Comparison of ENCODE assay signal across 11 cellular contexts in the genomic region with DNA sequence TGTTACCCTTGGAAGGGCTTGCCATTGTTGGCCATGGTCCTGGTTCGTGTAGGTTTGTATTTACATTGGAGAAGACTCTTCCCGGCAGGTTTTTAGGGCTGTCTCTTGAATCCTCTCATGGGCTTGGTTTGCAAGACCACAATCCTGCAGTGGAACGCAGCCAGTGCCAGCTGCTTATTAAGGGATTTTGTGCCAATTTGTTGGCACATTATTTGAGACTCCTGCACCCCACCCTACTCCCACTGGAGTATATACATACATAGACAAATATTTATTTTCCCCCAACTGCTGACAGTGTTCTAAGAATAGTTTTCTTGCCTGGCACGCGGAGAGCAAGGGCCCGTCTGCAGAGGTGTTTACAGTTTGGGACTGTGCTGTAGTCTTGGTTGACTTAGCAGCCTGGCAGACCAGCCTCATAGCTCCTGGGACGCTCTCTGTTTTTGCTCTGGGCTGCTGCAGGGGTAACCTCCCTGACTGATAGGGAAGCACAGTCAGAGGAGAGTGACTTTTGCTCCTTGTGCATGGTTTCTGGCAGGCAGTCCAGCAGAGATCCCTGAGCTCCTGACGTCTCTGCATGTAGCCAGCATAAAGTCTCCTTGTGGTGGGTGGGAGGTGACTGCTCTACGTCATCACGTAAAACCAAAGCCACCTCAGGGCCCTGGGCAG. TPM values are rescaled to one million over a fixed set of nuclear protein-coding genes. Genes with fewer than 3 reads are reported as not detected.
DNase-seq lines count a peak whose midpoint lies in the region; ATAC-seq and TF ChIP-seq lines count a peak whose summit lies in the region.
"Had no signal": no experiment of that assay in that cellular context is flagged by ENCODE, and none has a peak within 500 bp of the region (broad histone marks: within the 10 kb centered on the region; RNA-seq: fewer than 3 reads in every experiment).

No MANE protein-coding gene starts in this region.

- ATAC-seq in activated T-helper 17 cell treated with anti-CD3 and anti-CD28 coated beads, Interleukin-2, amount 50 U/mL, for 72 hours (replicated peaks), result no peak
- no peak for ATAC-seq in GM18505 (IDR thresholded peaks at IDR 0.05; ENCODE audit: unreplicated experiment)
- ATAC-seq: activated T-cell treated with anti-CD3 and anti-CD28 coated beads, Interleukin-2, amount 50 U/mL, for 4 hours had no signal

- TF ChIP-seq CTCF in liver (IDR thresholded peaks at IDR 0.05; ENCODE audit: low read depth, low read length, missing input control) (no peak), GM20000 (IDR thresholded peaks at IDR 0.05; ENCODE audit: extremely low read depth, missing control alignments) (no peak)

- peak overlapping the region in 1 of 2 donors; percentile 11 for H3K27ac ChIP-seq in liver (ENCODE audit: low read depth in 1 of 2, low read length in 2 of 2)
- peak overlapping the region; percentile 71 for H3K27ac ChIP-seq in thymus (ENCODE audit: low read depth)

- H3K4me1 ChIP-seq in liver (ENCODE audit: control insufficient read depth in 4 of 4, insufficient read depth in 4 of 4, low read length in 3 of 4), result peaks cover 17 to 67% (median 58%) of the 10 kb centered on the region in 4 donors
- H3K4me1 ChIP-seq in thymus (ENCODE audit: control insufficient read depth, insufficient read depth, low read length), result peaks cover 32% of the 10 kb centered on the region

- DNase-seq in activated CD4-positive, alpha-beta T cell treated with anti-CD3 and anti-CD28 coated beads, Interleukin-2, amount 10 ng/mL, durations not matched to agents 24 days and 14 days, result no peak
- DNase-seq in activated CD4-positive, alpha-beta T cell treated with anti-CD3 and anti-CD28 coated beads, Interleukin-2, amount 50 U/mL, for 1 hour, result no peak
- DNase-seq in NOMO-1 treated with DMSO at 0.1 percent for 48 hours (lab: John Stamatoyannopoulos, UW; ENCODE audit: unreplicated experiment) (no peak), GM20000 (ENCODE audit: low spot score) (no peak)
- DNase-seq: activated T-cell treated with anti-CD3 and anti-CD28 coated beads, Interleukin-2, amount 50 U/mL, for 4 hours; immature natural killer cell; NCI-H1930 had no signal

- no peaks in the 10 kb centered on the region for H3K9me3 Mint-ChIP-seq in activated CD4-positive, alpha-beta T cell treated with anti-CD3 and anti-CD28 coated beads, Interleukin-2, amount 10 ng/mL, durations not matched to agents 24 days and 14 days
- no peaks in the 10 kb centered on the region for H3K9me3 Mint-ChIP-seq in activated T-helper 17 cell treated with anti-CD3 and anti-CD28 coated beads, Interleukin-2, amount 50 U/mL, for 72 hours
- H3K9me3 Mint-ChIP-seq: activated T-cell treated with anti-CD3 and anti-CD28 coated beads, Interleukin-2, amount 50 U/mL, for 4 hours; immature natural killer cell had no signal

- peaks cover 25% of the 10 kb centered on the region for H3K27me3 Mint-ChIP-seq in activated CD4-positive, alpha-beta T cell treated with anti-CD3 and anti-CD28 coated beads, Interleukin-2, amount 10 ng/mL, durations not matched to agents 24 days and 14 days
- H3K27me3 Mint-ChIP-seq in activated T-helper 17 cell treated with anti-CD3 and anti-CD28 coated beads, Interleukin-2, amount 50 U/mL, for 72 hours, result peaks cover 6% of the 10 kb centered on the region

- WGBS in liver, result 29% methylated on average over 10 of the region's 10 CpGs
- 37% methylated on average over 10 of the region's 10 CpGs for WGBS in thymus

- intact Hi-C loops in activated CD4-positive, alpha-beta T cell treated with anti-CD3 and anti-CD28 coated beads, Interleukin-2, amount 10 ng/mL, durations not matched to agents 24 days and 14 days (cut with micrococcal nuclease), result no loop called here

- H3K4me3 ChIP-seq in liver (ENCODE audit: low read depth in 1 of 3, low read length in 3 of 3) (no peak overlapping the region), thymus (ENCODE audit: low read length) (peak overlapping the region; percentile 96)

- H3K36me3 Mint-ChIP-seq in activated CD4-positive, alpha-beta T cell treated with anti-CD3 and anti-CD28 coated beads, Interleukin-2, amount 10 ng/mL, durations not matched to agents 24 days and 14 days (ENCODE audit: low read depth), result peaks cover 4% of the 10 kb centered on the region
- H3K36me3 Mint-ChIP-seq in activated T-helper 17 cell treated with anti-CD3 and anti-CD28 coated beads, Interleukin-2, amount 50 U/mL, for 72 hours (ENCODE audit: low read depth), result no peaks in the 10 kb centered on the region

- peak overlapping the region; percentile 57 for H3K4me3 Mint-ChIP-seq in activated CD4-positive, alpha-beta T cell treated with anti-CD3 and anti-CD28 coated beads, Interleukin-2, amount 10 ng/mL, durations not matched to agents 24 days and 14 days
- peak overlapping the region; percentile 77 for H3K4me3 Mint-ChIP-seq in activated T-helper 17 cell treated with anti-CD3 and anti-CD28 coated beads, Interleukin-2, amount 50 U/mL, for 72 hours

- H3K27me3 ChIP-seq in liver (ENCODE audit: control insufficient read depth in 4 of 4, insufficient read depth in 4 of 4, low read length in 3 of 4) (no peaks in the 10 kb centered on the region), thymus (ENCODE audit: control insufficient read depth, insufficient read depth) (no peaks in the 10 kb centered on the region)

- H3K36me3 ChIP-seq in liver (ENCODE audit: control insufficient read depth in 4 of 4, insufficient read depth in 3 of 4, low read depth in 1 of 4, low read length in 3 of 4), result no peaks in the 10 kb centered on the region
- H3K36me3 ChIP-seq in thymus (ENCODE audit: control insufficient read depth, insufficient read depth), result peaks cover 17% of the 10 kb centered on the region

- TF ChIP-seq RAD21 in liver (IDR thresholded peaks at IDR 0.05), result peak in 1 of 2 donors; percentile 47

- TF ChIP-seq POLR2A in GM18505 (IDR thresholded peaks at IDR 0.05; ENCODE audit: borderline replicate concordance, extremely low read depth, insufficient read depth, insufficient read length), result no peak

- H3K27ac Mint-ChIP-seq in activated CD4-positive, alpha-beta T cell treated with anti-CD3 and anti-CD28 coated beads, Interleukin-2, amount 10 ng/mL, durations not matched to agents 24 days and 14 days, result no peak overlapping the region
- H3K27ac Mint-ChIP-seq in activated T-helper 17 cell treated with anti-CD3 and anti-CD28 coated beads, Interleukin-2, amount 50 U/mL, for 72 hours, result no peak overlapping the region
- H3K27ac Mint-ChIP-seq: immature natural killer cell had no signal

- H3K9me3 ChIP-seq in liver (ENCODE audit: control insufficient read depth in 4 of 4, low read length in 3 of 4), result no peaks in the 10 kb centered on the region
- no peaks in the 10 kb centered on the region for H3K9me3 ChIP-seq in thymus (ENCODE audit: control insufficient read depth)

- no peak overlapping the region for H3K9ac ChIP-seq in liver (ENCODE audit: low read depth in 1 of 2, low read length in 2 of 2)

- H3K4me1 Mint-ChIP-seq in activated CD4-positive, alpha-beta T cell treated with anti-CD3 and anti-CD28 coated beads, Interleukin-2, amount 10 ng/mL, durations not matched to agents 24 days and 14 days, result peaks cover 37% of the 10 kb centered on the region
- peaks cover 21% of the 10 kb centered on the region for H3K4me1 Mint-ChIP-seq in activated T-helper 17 cell treated with anti-CD3 and anti-CD28 coated beads, Interleukin-2, amount 50 U/mL, for 72 hours

TF ChIP-seq in liver, 16 proteins besides CTCF, POLR2A, EP300 and RAD21 (continues in another document):
- TF ChIP-seq RXRA (IDR thresholded peaks at IDR 0.05), result peak in 1 of 2 donors; percentile 29
- TF ChIP-seq, protein P1, sequence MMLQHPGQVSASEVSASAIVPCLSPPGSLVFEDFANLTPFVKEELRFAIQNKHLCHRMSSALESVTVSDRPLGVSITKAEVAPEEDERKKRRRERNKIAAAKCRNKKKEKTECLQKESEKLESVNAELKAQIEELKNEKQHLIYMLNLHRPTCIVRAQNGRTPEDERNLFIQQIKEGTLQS (IDR thresholded peaks at IDR 0.05), result no peak
- TF ChIP-seq TAF1 (conservative IDR thresholded peaks at IDR 0.05), result no peak
- TF ChIP-seq, protein P2, sequence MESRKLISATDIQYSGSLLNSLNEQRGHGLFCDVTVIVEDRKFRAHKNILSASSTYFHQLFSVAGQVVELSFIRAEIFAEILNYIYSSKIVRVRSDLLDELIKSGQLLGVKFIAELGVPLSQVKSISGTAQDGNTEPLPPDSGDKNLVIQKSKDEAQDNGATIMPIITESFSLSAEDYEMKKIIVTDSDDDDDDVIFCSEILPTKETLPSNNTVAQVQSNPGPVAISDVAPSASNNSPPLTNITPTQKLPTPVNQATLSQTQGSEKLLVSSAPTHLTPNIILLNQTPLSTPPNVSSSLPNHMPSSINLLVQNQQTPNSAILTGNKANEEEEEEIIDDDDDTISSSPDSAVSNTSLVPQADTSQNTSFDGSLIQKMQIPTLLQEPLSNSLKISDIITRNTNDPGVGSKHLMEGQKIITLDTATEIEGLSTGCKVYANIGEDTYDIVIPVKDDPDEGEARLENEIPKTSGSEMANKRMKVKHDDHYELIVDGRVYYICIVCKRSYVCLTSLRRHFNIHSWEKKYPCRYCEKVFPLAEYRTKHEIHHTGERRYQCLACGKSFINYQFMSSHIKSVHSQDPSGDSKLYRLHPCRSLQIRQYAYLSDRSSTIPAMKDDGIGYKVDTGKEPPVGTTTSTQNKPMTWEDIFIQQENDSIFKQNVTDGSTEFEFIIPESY (IDR thresholded peaks at IDR 0.05), result no peak
- TF ChIP-seq YY1 (IDR thresholded peaks at IDR 0.05), result no peak
- no peak for TF ChIP-seq NR2F2 (IDR thresholded peaks at IDR 0.05)
- TF ChIP-seq HNF4A (conservative IDR thresholded peaks at IDR 0.05), result peak in 1 of 2 donors; percentile 32
- TF ChIP-seq HNF4G (IDR thresholded peaks at IDR 0.05), result no peak

RNA-seq across cellular contexts. Expression of a gene that starts 1.9 kb away (rescaled TPM):
- total RNA-seq in activated CD4-positive, alpha-beta T cell treated with anti-CD3 and anti-CD28 coated beads, Interleukin-2, amount 10 ng/mL, durations not matched to agents 24 days and 14 days, result 35.6 and 36.5 TPM in 2 replicates
- 10 to 100 TPM; 52.0 to 54.8 TPM for total RNA-seq in activated T-helper 17 cell treated with anti-CD3 and anti-CD28 coated beads, Interleukin-2, amount 50 U/mL, for 72 hours
- 10 to 100 TPM; 15.6 to 41.7 TPM for total RNA-seq in liver
- polyA plus RNA-seq in liver (1 to 10 TPM; 4.8 to 9.8 TPM), thymus (46.9 TPM)
